In the genomic region with DNA sequence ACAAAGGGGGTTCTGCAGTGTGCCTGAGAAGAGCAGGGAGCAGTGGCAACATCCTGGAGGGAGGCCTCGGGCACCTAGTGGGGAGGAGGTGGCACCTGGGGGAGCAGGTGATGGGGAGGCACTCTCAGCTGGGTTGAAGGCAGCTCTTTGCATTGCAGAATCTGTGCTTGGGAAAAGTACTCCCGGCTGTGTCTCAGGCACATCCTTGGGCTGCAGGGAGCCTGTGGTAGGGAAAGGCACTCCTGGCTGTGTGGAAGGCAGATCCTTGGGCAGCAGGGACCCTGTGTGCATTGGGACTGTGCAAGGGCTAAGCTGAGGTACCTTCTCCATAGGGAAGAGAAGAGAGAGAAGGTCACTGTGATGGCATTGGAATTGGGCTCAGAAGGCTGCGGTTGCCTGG, we compare ENCODE assay signal across 16 cellular contexts. TPM values are rescaled to one million over a fixed set of nuclear protein-coding genes. Genes with fewer than 3 reads are reported as not detected.
"Had no signal": no experiment of that assay in that cellular context is flagged by ENCODE, and none has a peak within 500 bp of the region (broad histone marks: within the 10 kb centered on the region; RNA-seq: fewer than 3 reads in every experiment).

No MANE protein-coding gene starts in this region.

- H3K4me3 ChIP-seq: ascending aorta, left lung, neural progenitor cell, SK-N-MC, upper lobe of left lung had no signal

- H3K4me1 ChIP-seq: ascending aorta, left lung, neural progenitor cell, parathyroid adenoma, upper lobe of left lung had no signal

- H3K27ac Mint-ChIP-seq: neural progenitor cell; stimulated activated memory B cell treated with anti-CD40 and anti-IgM and Interleukin-4, amounts not matched to agents 10 μg/mL and 1 μg/mL and 100 μg/mL, for 72 hours had no signal

- FAIRE-seq: bronchial epithelial cell, small intestine had no signal

- H3K27ac ChIP-seq: ascending aorta, left lung, neural progenitor cell, parathyroid adenoma, SK-N-MC, upper lobe of left lung had no signal

- H3K27me3 ChIP-seq: ascending aorta, left lung, neural progenitor cell, upper lobe of left lung had no signal

- H3K4me1 Mint-ChIP-seq: neural progenitor cell; stimulated activated memory B cell treated with anti-CD40 and anti-IgM and Interleukin-4, amounts not matched to agents 10 μg/mL and 1 μg/mL and 100 μg/mL, for 72 hours had no signal

- H3K36me3 ChIP-seq: ascending aorta, left lung, neural progenitor cell, upper lobe of left lung had no signal

- H3K27me3 Mint-ChIP-seq: activated naive CD8-positive, alpha-beta T cell treated with anti-CD3 and anti-CD28 coated beads for 36 hours had no signal

- H3K4me2 ChIP-seq: neural progenitor cell had no signal

- H3K79me2 ChIP-seq: parathyroid adenoma had no signal

- H3K36me3 Mint-ChIP-seq: neural progenitor cell had no signal

- H3K9ac ChIP-seq: neural progenitor cell, parathyroid adenoma had no signal

- ATAC-seq: activated T-cell treated with anti-CD3 and anti-CD28 coated beads, Interleukin-2, amount 50 U/mL, for 4 hours; left lung; stimulated activated memory B cell treated with anti-CD40 and anti-IgM and Interleukin-4, amounts not matched to agents 10 μg/mL and 1 μg/mL and 100 μg/mL, for 72 hours had no signal

- H3K4me3 Mint-ChIP-seq: activated naive CD8-positive, alpha-beta T cell treated with anti-CD3 and anti-CD28 coated beads for 36 hours; activated T-cell treated with anti-CD3 and anti-CD28 coated beads, Interleukin-2, amount 50 U/mL, for 4 hours; neural progenitor cell; stimulated activated memory B cell treated with anti-CD40 and anti-IgM and Interleukin-4, amounts not matched to agents 10 μg/mL and 1 μg/mL and 100 μg/mL, for 72 hours had no signal

- H2AFZ ChIP-seq: neural progenitor cell, parathyroid adenoma had no signal

- DNase-seq: activated effector memory CD4-positive, alpha-beta T cell treated with anti-CD3 and anti-CD28 coated beads, Interleukin-2, amount 50 U/mL, for 16 hours; activated naive CD8-positive, alpha-beta T cell treated with anti-CD3 and anti-CD28 coated beads for 36 hours; activated T-cell treated with anti-CD3 and anti-CD28 coated beads, Interleukin-2, amount 50 U/mL, for 4 hours; effector CD4-positive, alpha-beta T cell; foreskin melanocyte; small intestine had no signal

- H3K9me3 ChIP-seq: ascending aorta, left lung, upper lobe of left lung had no signal

RNA-seq across cellular contexts. Expression of a gene that starts 52.8 kb away (rescaled TPM):
- total RNA-seq: activated naive CD8-positive, alpha-beta T cell treated with anti-CD3 and anti-CD28 coated beads for 36 hours; activated T-cell treated with anti-CD3 and anti-CD28 coated beads, Interleukin-2, amount 50 U/mL, for 4 hours; ascending aorta; bronchial epithelial cell; left lung; mesenteric fat pad; T-helper 1 cell treated with Interleukin-12 subunit alpha and Interleukin-12 subunit beta and Interleukin-4 antibody, amounts not matched to agents 30 ng/mL and 1 ng/mL, for 36 hours; upper lobe of left lung had no signal
